ENCODE assay signal across 1 cellular context in genomic region chr14:93932642-93933041, GRCh38.
TF ChIP-seq lines count a peak whose summit lies in the region.

No MANE protein-coding gene starts in this region.

TF ChIP-seq in GM12878, 131 proteins besides CTCF, POLR2A, EP300 and RAD21:
- TF ChIP-seq ZNF217 (IDR thresholded peaks at IDR 0.05) (no peak), MEF2B (IDR thresholded peaks at IDR 0.05; ENCODE audit: partially characterized antibody, poor library complexity, severe bottlenecking) (peak; percentile 33), NR2F1 (conservative IDR thresholded peaks at IDR 0.05) (peak; percentile 77), SMAD1 (IDR thresholded peaks at IDR 0.05; ENCODE audit: low read depth, partially characterized antibody) (no peak)
- TF ChIP-seq, protein P1, sequence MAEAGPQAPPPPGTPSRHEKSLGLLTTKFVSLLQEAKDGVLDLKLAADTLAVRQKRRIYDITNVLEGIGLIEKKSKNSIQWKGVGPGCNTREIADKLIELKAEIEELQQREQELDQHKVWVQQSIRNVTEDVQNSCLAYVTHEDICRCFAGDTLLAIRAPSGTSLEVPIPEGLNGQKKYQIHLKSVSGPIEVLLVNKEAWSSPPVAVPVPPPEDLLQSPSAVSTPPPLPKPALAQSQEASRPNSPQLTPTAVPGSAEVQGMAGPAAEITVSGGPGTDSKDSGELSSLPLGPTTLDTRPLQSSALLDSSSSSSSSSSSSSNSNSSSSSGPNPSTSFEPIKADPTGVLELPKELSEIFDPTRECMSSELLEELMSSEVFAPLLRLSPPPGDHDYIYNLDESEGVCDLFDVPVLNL (IDR thresholded peaks at IDR 0.05; ENCODE audit: low read depth, low read length): no peak
